Comparison of ENCODE assay signal across 8 cellular contexts in genomic region chr15:48331796-48332641, GRCh38.
DNase-seq lines count a peak whose midpoint lies in the region; ATAC-seq lines count a peak whose summit lies in the region.

No MANE protein-coding gene starts in this region.

- H3K4me3 Mint-ChIP-seq in memory B cell = peak overlapping the region; percentile 97

- H3K9me3 Mint-ChIP-seq in memory B cell = no peaks in the 10 kb centered on the region

- H3K4me1 Mint-ChIP-seq in memory B cell = peaks cover 12% of the 10 kb centered on the region

- no peaks in the 10 kb centered on the region for H3K27me3 Mint-ChIP-seq in memory B cell

- peak; percentile 15 for ATAC-seq in GM18873 (IDR thresholded peaks at IDR 0.05; ENCODE audit: low FRiP score, unreplicated experiment)
- ATAC-seq in HG03135 (IDR thresholded peaks at IDR 0.05; ENCODE audit: unreplicated experiment) = peak; percentile 45
- ATAC-seq in memory B cell (ENCODE audit: low read depth) = peak; percentile 63

- H3K27ac Mint-ChIP-seq in memory B cell = peak overlapping the region; percentile 88

- DNase-seq in AG20443 (ENCODE audit: low spot score) (peak; percentile 92), NCI-H526 (lab: John Stamatoyannopoulos, UW) (peak; percentile 54 to 84), memory B cell (ENCODE audit: low spot score in 2 of 2) (peak; percentile 62 to 73)
- DNase-seq in activated CD4-positive, alpha-beta T cell treated with anti-CD3 and anti-CD28 coated beads, Interleukin-2, amount 50 U/mL, for 48 hours = peak; percentile 81
- DNase-seq in effector CD4-positive, alpha-beta T cell = peak; percentile 57
- DNase-seq in stimulated activated CD8-positive, alpha-beta memory T cell treated with anti-CD3 and anti-CD28 coated beads, Interleukin-15, amount 100 ng/mL, for 24 hours (ENCODE audit: low read depth) = peak; percentile 52

- peaks cover 4% of the 10 kb centered on the region for H3K36me3 Mint-ChIP-seq in memory B cell

Comparison
In these comparisons a context has a peak if more than half of its experiments do, and no peak if none do; other contexts are left out.
1. Peak in every context shown above with its lines: DNase-seq and ATAC-seq.